11 cellular contexts compared by ENCODE assay signal in the genomic region with DNA sequence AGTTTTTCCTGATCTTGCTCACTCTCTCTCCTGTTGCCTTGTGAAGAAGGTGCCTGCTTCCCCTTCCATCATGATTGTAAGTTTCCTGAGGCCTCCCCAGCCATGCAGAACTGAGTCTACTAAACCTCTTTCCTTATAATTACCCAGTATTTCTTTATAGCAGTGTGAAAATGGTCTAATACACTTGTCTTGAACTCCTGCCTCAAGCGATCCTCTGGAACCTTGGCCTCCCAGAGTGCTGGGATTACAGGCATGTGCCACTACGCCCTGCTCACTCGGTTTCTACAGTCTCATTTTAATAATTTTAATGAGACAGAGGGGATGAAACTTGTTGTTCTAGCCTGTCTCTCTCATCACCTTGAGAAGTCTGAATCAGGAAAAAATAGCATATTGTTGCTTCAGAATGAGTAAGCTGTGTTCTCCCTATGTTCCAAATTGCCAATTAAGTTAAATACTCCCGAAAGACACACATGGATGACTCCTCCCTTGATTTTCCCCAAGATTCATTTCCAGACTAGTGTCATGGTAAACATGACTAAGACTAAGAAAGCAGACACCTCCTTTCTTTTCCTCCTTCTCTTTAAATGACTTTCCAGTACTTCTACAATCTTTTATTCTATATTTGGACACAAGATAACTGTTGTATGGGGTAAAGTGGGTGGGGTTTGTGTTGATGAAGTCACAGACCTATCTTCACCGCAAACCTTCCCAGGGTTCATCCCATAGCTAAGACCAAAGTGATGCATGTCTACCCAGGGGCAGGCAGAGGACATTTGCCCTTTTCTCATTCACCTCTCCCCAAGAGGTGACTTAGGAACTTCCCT. TPM values are rescaled to one million over a fixed set of nuclear protein-coding genes. Genes with fewer than 3 reads are reported as not detected.
A peak's percentile ranks its signal among the peaks of the same experiment; 100 is the strongest.
DNase-seq lines count a peak whose midpoint lies in the region; ATAC-seq, FAIRE-seq and TF ChIP-seq lines count a peak whose summit lies in the region.
"Had no signal": no experiment of that assay in that cellular context is flagged by ENCODE, and none has a peak within 500 bp of the region (broad histone marks: within the 10 kb centered on the region; RNA-seq: fewer than 3 reads in every experiment).

No MANE protein-coding gene starts in this region.

- H3K9me1 ChIP-seq in K562 (ENCODE audit: control insufficient read depth, insufficient read depth, low read length) = no peaks in the 10 kb centered on the region

- peak; percentile 69 for FAIRE-seq in K562 (lab: Jason Lieb, UNC)

- peak overlapping the region; percentile 25; the same call in 1 of the 2 replicates for H2AFZ ChIP-seq in K562 (ENCODE audit: low read depth, low read length)

- H3K4me2 ChIP-seq in K562 (ENCODE audit: insufficient read depth, low read length) = no peak overlapping the region; the same call in 1 of the 2 replicates

- BruUV-seq in K562 (replicated peaks; lab: Mats Ljungman, UMichigan) = no TSS peak

- CTCF ChIA-PET in K562 (lab: Yijun Ruan, JAX; ENCODE audit: low intra/inter-chr PET ratio) = no interaction called here

- intact Hi-C loops in K562 (cut with micrococcal nuclease) (no loop called here), posterior vena cava (cut with DNase I) (no loop called here), left ventricle myocardium inferior (cut with micrococcal nuclease) (loop anchor here (10.0 kb wide), 1 partner anchor 48 kb away; no protein-coding TSS in a partner anchor)

- H3K27ac ChIP-seq in K562 (ENCODE audit: extremely low read depth, low read depth, low read length) = no peak overlapping the region
- H3K27ac ChIP-seq in left ventricle myocardium inferior (replicated peaks) = no peak overlapping the region
- no peak overlapping the region for H3K27ac ChIP-seq in SJCRH30

- TF ChIP-seq EP300 in K562 (IDR thresholded peaks at IDR 0.05; ENCODE audit: low read length) = no peak

- H3K9me3 ChIP-seq in K562 (replicated peaks; ENCODE audit: control insufficient read depth, insufficient read depth, low read depth, low read length) (no peaks in the 10 kb centered on the region), left ventricle myocardium inferior (replicated peaks) (no peaks in the 10 kb centered on the region), SJCRH30 (replicated peaks) (no peaks in the 10 kb centered on the region)

- H3K9ac ChIP-seq in K562 (ENCODE audit: insufficient read depth in 1 of 2, low read depth in 2 of 2, low read length in 2 of 2) = no peak overlapping the region

- TF ChIP-seq CTCF in K562 (IDR thresholded peaks at IDR 0.05 in 2 of 3, conservative IDR thresholded peaks at IDR 0.05 in 1 of 3; ENCODE audit: insufficient read depth in 2 of 3, low read depth in 1 of 3, low read length in 3 of 3) = no peak
- no peak for TF ChIP-seq CTCF in left ventricle myocardium inferior (IDR thresholded peaks at IDR 0.05; ENCODE audit: borderline replicate concordance)

- WGBS in K562 (ENCODE audit: insufficient coverage, low coverage, missing lambda C conversion rate) = 46% methylated on average over 5 of the region's 5 CpGs

- H3K79me2 ChIP-seq in K562 (ENCODE audit: control insufficient read depth, insufficient read depth, low read length) = no peaks in the 10 kb centered on the region

- in situ Hi-C loops in Caki2 (cut with HindIII; ENCODE audit: low pct_unique_long_range_greater_than_20kb, low sequenced_read_pairs) (no loop called here), K562 (cut with MboI) (no loop called here)

- ATAC-seq in GM19023 (IDR thresholded peaks at IDR 0.05; ENCODE audit: unreplicated experiment) = peak; percentile 63
- peak; percentile 56 for ATAC-seq in HG03135 (IDR thresholded peaks at IDR 0.05; ENCODE audit: unreplicated experiment)
- ATAC-seq in K562 = peak; percentile 65

- TF ChIP-seq RAD21 in K562 (CRISPR knock-in tag; conservative IDR thresholded peaks at IDR 0.05 in 1 of 2, IDR thresholded peaks at IDR 0.05 in 1 of 2) = no peak

- H3K36me3 ChIP-seq in K562 (ENCODE audit: control insufficient read depth, insufficient read depth, low read length) (no peaks in the 10 kb centered on the region), left ventricle myocardium inferior (no peaks in the 10 kb centered on the region), SJCRH30 (no peaks in the 10 kb centered on the region)

- POLR2A ChIA-PET in K562 (lab: Yijun Ruan, JAX) = interaction anchor here (0.6 kb wide), 2 partner anchors 34 to 151 kb away, joined by 3 read pairs; no protein-coding TSS in a partner anchor

- peak; percentile 3 for DNase-seq in Caki2 (ENCODE audit: low read depth)
- peak in 1 of 4 experiments; percentile 49 for DNase-seq in K562 (ENCODE audit: extremely low read depth in 1 of 4, low spot score in 3 of 4)
- no peak for DNase-seq in posterior vena cava (ENCODE audit: low spot score)
- DNase-seq in left ventricle myocardium inferior = no peak
- no peak for DNase-seq in AML-193 (lab: John Stamatoyannopoulos, UW)
- DNase-seq in SJCRH30 = no peak
- DNase-seq: aorta, DMS79, NCI-H1930 had no signal

- peaks cover 0 to 11% of the 10 kb centered on the region in 2 experiments; a peak in 3 of 5 replicates for H3K4me1 ChIP-seq in K562 (replicated peaks in 1 of 2; ENCODE audit: control insufficient read depth in 2 of 2, insufficient read depth in 2 of 2, low read length in 2 of 2)
- peaks cover 16% of the 10 kb centered on the region for H3K4me1 ChIP-seq in left ventricle myocardium inferior
- peaks cover 35% of the 10 kb centered on the region for H3K4me1 ChIP-seq in SJCRH30

- H3K27me3 ChIP-seq in K562 (ENCODE audit: control insufficient read depth in 2 of 2, insufficient read depth in 2 of 2, low read length in 2 of 2) (no peaks in the 10 kb centered on the region), left ventricle myocardium inferior (ENCODE audit: low read depth) (no peaks in the 10 kb centered on the region), SJCRH30 (no peaks in the 10 kb centered on the region)

- H4K20me1 ChIP-seq in K562 (replicated peaks; ENCODE audit: control insufficient read depth, insufficient read depth, low read length) = no peaks in the 10 kb centered on the region

- no peak overlapping the region for H3K4me3 ChIP-seq in K562
- no peak overlapping the region for H3K4me3 ChIP-seq in left ventricle myocardium inferior
- H3K4me3 ChIP-seq in SJCRH30 = no peak overlapping the region

- no peak for TF ChIP-seq POLR2A in K562 (conservative IDR thresholded peaks at IDR 0.05)

RNA-seq across cellular contexts. Expression of gene DNAJC18, which starts 7.8 kb away (rescaled TPM):
- total RNA-seq in Caki2 (2014; rRNA removed; shearing (Covaris generic); ENCODE audit: low replicate concordance) = 1.4 and 3.3 TPM in 2 replicates
- 2.3 and 4.5 TPM in 2 replicates for total RNA-seq in K562 (2011; cell fraction: chromatin; rRNA removed; ENCODE audit: low replicate concordance)
- total RNA-seq in K562 (2011; cell fraction: nucleolus; rRNA removed) = 0.79 and 1.3 TPM in 2 replicates
- 3.1 and 3.3 TPM in 2 replicates for total RNA-seq in K562 (2011; cell fraction: nucleoplasm; rRNA removed)
- total RNA-seq in K562 (2014; rRNA removed) = 1.5 and 2.1 TPM in 2 replicates
- 7.3 TPM in 2 replicates for total RNA-seq in K562 (2014; rRNA removed; fragmentation: Illumina TruSeq; extraction: Trizol)
- total RNA-seq in K562 (2015; rRNA removed; fragmentation: Illumina TruSeq; extraction: Trizol) = 2.8 and 4.9 TPM in 2 replicates
- 5.0 and 7.5 TPM in 2 replicates for total RNA-seq in K562 (2021)
- 5.4 and 8.7 TPM in 2 replicates for polyA plus RNA-seq in K562 (2011; rRNA removed)
- polyA plus RNA-seq in K562 (2011; cell fraction: cytosol; rRNA removed) = 2.0 and 4.2 TPM in 2 replicates
- polyA plus RNA-seq in K562 (2011; cell fraction: nucleus; rRNA removed) = 1.1 and 1.4 TPM in 2 replicates
- 5.5 and 6.8 TPM in 2 replicates for polyA plus RNA-seq in K562 (2012)
- polyA plus RNA-seq in K562 (2014; fragmentation: Illumina TruSeq; extraction: Trizol) = 8.4 and 8.7 TPM in 2 replicates
- 10 to 100 TPM in 1 of 2 experiments, 1 to 10 TPM in 1; 7.7 to 13.3 TPM for polyA plus RNA-seq in K562 (2014; fragmentation: Nextera tagmentation; extraction: Ambion mirVana)
- 6.2 and 10.9 TPM in 2 replicates for polyA plus RNA-seq in K562 (2014; rRNA removed)
- 2.5 and 5.2 TPM in 2 replicates for polyA minus RNA-seq in K562 (2011; rRNA and poly(A)+ RNA removed)
- 1.8 and 2.4 TPM in 2 replicates for polyA minus RNA-seq in K562 (2011; cell fraction: cytosol; rRNA and poly(A)+ RNA removed)
- polyA minus RNA-seq in K562 (2011; cell fraction: nucleus; rRNA and poly(A)+ RNA removed) = 0.40 and 0.89 TPM in 2 replicates
- 10 to 100 TPM; 13.3 to 18.8 TPM for total RNA-seq in posterior vena cava
- 14.3 TPM for total RNA-seq in left ventricle myocardium inferior
- 19.7 and 19.8 TPM in 2 replicates for total RNA-seq in SJCRH30 (2014; rRNA removed; shearing (Covaris generic))

RNA-seq across cellular contexts. Expression of gene ECSCR, which starts 15.4 kb away (rescaled TPM):
- not detected in 2 replicates for total RNA-seq in Caki2 (2014; rRNA removed; shearing (Covaris generic); ENCODE audit: low replicate concordance)
- not detected in 2 replicates for total RNA-seq in K562 (2011; cell fraction: chromatin; rRNA removed; ENCODE audit: low replicate concordance)
- total RNA-seq in K562 (2011; cell fraction: nucleolus; rRNA removed) = not detected in 2 replicates
- not detected in 2 replicates for total RNA-seq in K562 (2011; cell fraction: nucleoplasm; rRNA removed)
- total RNA-seq in K562 (2014; rRNA removed) (not detected in 2 replicates), K562 (2014; rRNA removed; fragmentation: Illumina TruSeq; extraction: Trizol) (not detected in 2 replicates), K562 (2015; rRNA removed; fragmentation: Illumina TruSeq; extraction: Trizol) (not detected in 2 replicates), K562 (2021) (not detected in 2 replicates), posterior vena cava (10 to 100 TPM; 39.7 to 46.6 TPM), left ventricle myocardium inferior (20.9 TPM)
- polyA plus RNA-seq in K562 (2011; rRNA removed) (0.07 and 0.10 TPM in 2 replicates), K562 (2014; fragmentation: Illumina TruSeq; extraction: Trizol) (not detected in 2 replicates), K562 (2014; fragmentation: Nextera tagmentation; extraction: Ambion mirVana) (under 1 TPM; 0.13 to 0.25 TPM), K562 (2014; rRNA removed) (not detected in 2 replicates)
- polyA plus RNA-seq in K562 (2011; cell fraction: cytosol; rRNA removed) = 0.16 and 0.22 TPM in 2 replicates
- polyA plus RNA-seq in K562 (2011; cell fraction: nucleus; rRNA removed) = 0.26 TPM in 1 of 2 replicates, not detected in the other
- polyA plus RNA-seq in K562 (2012) = 0.12 and 0.19 TPM in 2 replicates
- polyA minus RNA-seq in K562 (2011; rRNA and poly(A)+ RNA removed) = not detected in 2 replicates
- not detected in 2 replicates for polyA minus RNA-seq in K562 (2011; cell fraction: cytosol; rRNA and poly(A)+ RNA removed)
- not detected in 2 replicates for polyA minus RNA-seq in K562 (2011; cell fraction: nucleus; rRNA and poly(A)+ RNA removed)
- total RNA-seq in SJCRH30 (2014; rRNA removed; shearing (Covaris generic)) = 0.14 TPM in 1 of 2 replicates, not detected in the other

RNA-seq across cellular contexts. Expression of gene SMIM33, which starts 23.6 kb away (rescaled TPM):
- total RNA-seq in Caki2 (2014; rRNA removed; shearing (Covaris generic); ENCODE audit: low replicate concordance) = not detected in 2 replicates
- not detected in 2 replicates for total RNA-seq in K562 (2011; cell fraction: chromatin; rRNA removed; ENCODE audit: low replicate concordance)
- not detected in 2 replicates for total RNA-seq in K562 (2011; cell fraction: nucleolus; rRNA removed)
- not detected in 2 replicates for total RNA-seq in K562 (2011; cell fraction: nucleoplasm; rRNA removed)
- not detected in 2 replicates for total RNA-seq in K562 (2014; rRNA removed)
- total RNA-seq in K562 (2014; rRNA removed; fragmentation: Illumina TruSeq; extraction: Trizol) = not detected in 2 replicates
- not detected in 2 replicates for total RNA-seq in K562 (2015; rRNA removed; fragmentation: Illumina TruSeq; extraction: Trizol)
- not detected in 2 replicates for total RNA-seq in K562 (2021)
- polyA plus RNA-seq in K562 (2011; rRNA removed) = not detected in 2 replicates
- not detected in 2 replicates for polyA plus RNA-seq in K562 (2011; cell fraction: cytosol; rRNA removed)
- polyA plus RNA-seq in K562 (2011; cell fraction: nucleus; rRNA removed) = not detected in 2 replicates
- polyA plus RNA-seq in K562 (2012) = 0.04 TPM in 1 of 2 replicates, not detected in the other
- not detected in 2 replicates for polyA plus RNA-seq in K562 (2014; fragmentation: Illumina TruSeq; extraction: Trizol)
- polyA plus RNA-seq in K562 (2014; fragmentation: Nextera tagmentation; extraction: Ambion mirVana) = not detected
- not detected in 2 replicates for polyA plus RNA-seq in K562 (2014; rRNA removed)
- polyA minus RNA-seq in K562 (2011; rRNA and poly(A)+ RNA removed) = not detected in 2 replicates
- not detected in 2 replicates for polyA minus RNA-seq in K562 (2011; cell fraction: cytosol; rRNA and poly(A)+ RNA removed)
- polyA minus RNA-seq in K562 (2011; cell fraction: nucleus; rRNA and poly(A)+ RNA removed) = not detected in 2 replicates
- not detected for total RNA-seq in posterior vena cava
- not detected for total RNA-seq in left ventricle myocardium inferior
- not detected in 2 replicates for total RNA-seq in SJCRH30 (2014; rRNA removed; shearing (Covaris generic))
- total RNA-seq: aorta had no signal
- polyA plus RNA-seq: aorta had no signal

RNA-seq across cellular contexts. Expression of gene STING1, which starts 35.4 kb away (rescaled TPM):
- 16.8 and 21.1 TPM in 2 replicates for total RNA-seq in Caki2 (2014; rRNA removed; shearing (Covaris generic); ENCODE audit: low replicate concordance)
- 37.8 and 111 TPM in 2 replicates for total RNA-seq in K562 (2011; cell fraction: chromatin; rRNA removed; ENCODE audit: low replicate concordance)
- 91.5 and 121 TPM in 2 replicates for total RNA-seq in K562 (2011; cell fraction: nucleolus; rRNA removed)
- total RNA-seq in K562 (2011; cell fraction: nucleoplasm; rRNA removed) = 66.2 and 70.2 TPM in 2 replicates
- 59.9 and 71.9 TPM in 2 replicates for total RNA-seq in K562 (2014; rRNA removed)
- total RNA-seq in K562 (2014; rRNA removed; fragmentation: Illumina TruSeq; extraction: Trizol) = 20.1 and 24.9 TPM in 2 replicates
- total RNA-seq in K562 (2015; rRNA removed; fragmentation: Illumina TruSeq; extraction: Trizol) = 44.7 and 44.8 TPM in 2 replicates
- total RNA-seq in K562 (2021) = 64.2 and 69.1 TPM in 2 replicates
- 31.0 and 58.9 TPM in 2 replicates for polyA plus RNA-seq in K562 (2011; rRNA removed)
- polyA plus RNA-seq in K562 (2011; cell fraction: cytosol; rRNA removed) = 54.5 and 93.0 TPM in 2 replicates
- polyA plus RNA-seq in K562 (2011; cell fraction: nucleus; rRNA removed) = 188 and 261 TPM in 2 replicates
- 110 and 213 TPM in 2 replicates for polyA plus RNA-seq in K562 (2012)
- 64.7 and 74.0 TPM in 2 replicates for polyA plus RNA-seq in K562 (2014; fragmentation: Illumina TruSeq; extraction: Trizol)
- polyA plus RNA-seq in K562 (2014; fragmentation: Nextera tagmentation; extraction: Ambion mirVana) = 10 to 100 TPM; 20.8 to 23.3 TPM
- 61.4 and 66.1 TPM in 2 replicates for polyA plus RNA-seq in K562 (2014; rRNA removed)
- polyA minus RNA-seq in K562 (2011; rRNA and poly(A)+ RNA removed) = 19.9 and 21.4 TPM in 2 replicates
- polyA minus RNA-seq in K562 (2011; cell fraction: cytosol; rRNA and poly(A)+ RNA removed) = 54.2 and 55.1 TPM in 2 replicates
- polyA minus RNA-seq in K562 (2011; cell fraction: nucleus; rRNA and poly(A)+ RNA removed) = 36.5 and 43.1 TPM in 2 replicates
- total RNA-seq in posterior vena cava = 100 to 1,000 TPM in 1 of 2 donors, 10 to 100 TPM in 1; 91.5 to 101 TPM
- 55.3 TPM for total RNA-seq in left ventricle myocardium inferior
- 13.2 and 15.0 TPM in 2 replicates for total RNA-seq in SJCRH30 (2014; rRNA removed; shearing (Covaris generic))

RNA-seq across cellular contexts. Expression of gene SPATA24, which starts 43.3 kb away (rescaled TPM):
- 2.5 and 12.8 TPM in 2 replicates for total RNA-seq in Caki2 (2014; rRNA removed; shearing (Covaris generic); ENCODE audit: low replicate concordance)
- total RNA-seq in K562 (2011; cell fraction: chromatin; rRNA removed; ENCODE audit: low replicate concordance) = 13.3 and 27.5 TPM in 2 replicates
- 19.8 and 20.0 TPM in 2 replicates for total RNA-seq in K562 (2011; cell fraction: nucleolus; rRNA removed)
- total RNA-seq in K562 (2011; cell fraction: nucleoplasm; rRNA removed) = 14.7 and 17.5 TPM in 2 replicates
- total RNA-seq in K562 (2014; rRNA removed) (10.7 and 12.6 TPM in 2 replicates), K562 (2014; rRNA removed; fragmentation: Illumina TruSeq; extraction: Trizol) (9.3 and 9.6 TPM in 2 replicates), K562 (2015; rRNA removed; fragmentation: Illumina TruSeq; extraction: Trizol) (5.8 and 7.2 TPM in 2 replicates), K562 (2021) (6.0 and 8.0 TPM in 2 replicates), posterior vena cava (1 to 10 TPM; 1.9 to 2.6 TPM), left ventricle myocardium inferior (15.7 TPM)
- polyA plus RNA-seq in K562 (2011; rRNA removed) (4.9 and 7.4 TPM in 2 replicates), K562 (2014; fragmentation: Illumina TruSeq; extraction: Trizol) (10.2 and 10.4 TPM in 2 replicates), K562 (2014; fragmentation: Nextera tagmentation; extraction: Ambion mirVana) (1 to 10 TPM; 4.1 to 4.6 TPM), K562 (2014; rRNA removed) (9.9 and 14.4 TPM in 2 replicates)
- 1.4 and 1.9 TPM in 2 replicates for polyA plus RNA-seq in K562 (2011; cell fraction: cytosol; rRNA removed)
- polyA plus RNA-seq in K562 (2011; cell fraction: nucleus; rRNA removed) = 5.4 and 7.1 TPM in 2 replicates
- polyA plus RNA-seq in K562 (2012) = 10.1 and 11.8 TPM in 2 replicates
- 4.3 and 5.1 TPM in 2 replicates for polyA minus RNA-seq in K562 (2011; rRNA and poly(A)+ RNA removed)
- 1.4 TPM in 1 of 2 replicates, not detected in the other for polyA minus RNA-seq in K562 (2011; cell fraction: cytosol; rRNA and poly(A)+ RNA removed)
- polyA minus RNA-seq in K562 (2011; cell fraction: nucleus; rRNA and poly(A)+ RNA removed) = 2.8 and 4.1 TPM in 2 replicates
- 8.2 and 8.8 TPM in 2 replicates for total RNA-seq in SJCRH30 (2014; rRNA removed; shearing (Covaris generic))

Comparison
In these comparisons a context has a peak if more than half of its experiments do, and no peak if none do; other contexts are left out.
1. RNA of gene ECSCR, which starts 15.4 kb away (total RNA-seq): 39.7 to 46.6 TPM in posterior vena cava and 20.9 TPM in left ventricle myocardium inferior (single experiment); 0.14 TPM in SJCRH30, not detected in Caki2 and not detected in K562; every median in the first group is over 10 times any median in the second.
2. Peak in every context shown above with its lines, with median percentiles within 50 percentile points of each other: ATAC-seq.